ENCODE assay signal across 8 cellular contexts in the genomic region with DNA sequence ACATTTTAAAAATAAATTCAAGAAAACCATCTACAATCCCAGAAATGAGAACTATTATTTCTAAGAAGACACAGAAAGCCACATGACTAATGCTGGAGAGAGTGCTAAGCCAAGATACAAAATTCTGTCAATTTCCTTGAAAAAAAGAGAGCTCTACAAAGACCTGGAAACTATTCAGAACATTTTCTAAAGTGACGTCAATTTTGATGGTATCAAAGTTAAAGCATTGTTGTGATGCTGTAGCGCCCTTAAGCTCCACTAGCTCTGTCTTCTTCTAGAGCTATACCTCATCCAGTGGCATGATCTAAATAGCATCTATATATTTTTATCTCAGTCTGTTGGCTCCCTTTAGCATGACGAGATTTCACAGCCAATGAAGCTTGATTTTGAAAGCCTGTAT.
"Had no signal": no experiment of that assay in that cellular context is flagged by ENCODE, and none has a peak within 500 bp of the region (broad histone marks: within the 10 kb centered on the region; RNA-seq: fewer than 3 reads in every experiment).

No MANE protein-coding gene starts in this region.

- DNase-seq: GDM1, GF-D8 had no signal

- ATAC-seq: GM12878 had no signal

- H3K4me3 ChIP-seq: GM12878 had no signal

- FAIRE-seq: G401.6, GM12878, GM12891, GM12892, GM18507, GM19239 had no signal
